8 cellular contexts compared by ENCODE assay signal in genomic region chr1:23177438-23178380, GRCh38. TPM values are rescaled to one million over a fixed set of nuclear protein-coding genes. Genes with fewer than 3 reads are reported as not detected.
DNase-seq lines count a peak whose midpoint lies in the region; ATAC-seq, FAIRE-seq and TF ChIP-seq lines count a peak whose summit lies in the region.

No MANE protein-coding gene starts in this region.

- CTCF ChIA-PET in AG04449 (lab: Yijun Ruan, JAX): interaction anchor here (1.0 to 18.6 kb wide), 10 partner anchors 8 to 93 kb away, joined by 3 to 174 read pairs (median 4); partner anchors contain the start of gene LUZP1
- CTCF ChIA-PET in RWPE1 (lab: Yijun Ruan, JAX): interaction anchor here (0.6 to 0.7 kb wide), 5 partner anchors 9 to 481 kb away, joined by 3 to 4 read pairs (median 4); no protein-coding TSS in a partner anchor
- CTCF ChIA-PET in activated naive CD4-positive, alpha-beta T cell treated with anti-CD3 and anti-CD28 coated beads for 36 hours (lab: Charles Lee): interaction anchor here (0.6 to 8.7 kb wide), 5 partner anchors 11 to 82 kb away, joined by 3 to 57 read pairs (median 3); no protein-coding TSS in a partner anchor

- no peaks in the 10 kb centered on the region for H3K36me3 ChIP-seq in neural progenitor cell

- peak overlapping the region; percentile 84 for H3K27ac ChIP-seq in RWPE1
- no peak overlapping the region for H3K27ac ChIP-seq in neural progenitor cell

- DNase-seq in AG04449 (ENCODE audit: low read depth, low spot score) (no peak), GM18507 (ENCODE audit: extremely low spot score, insufficient read length, low read depth) (peak; percentile 80), RWPE1 (ENCODE audit: low spot score) (peak; percentile 76), frontal cortex (ENCODE audit: low spot score in 2 of 2) (peak; percentile 66 to 82), neural progenitor cell (ENCODE audit: low spot score) (peak; percentile 91), type B pancreatic cell (ENCODE audit: extremely low spot score, unreplicated experiment) (peak; percentile 85)
- peak; percentile 68 for DNase-seq in activated naive CD4-positive, alpha-beta T cell treated with anti-CD3 and anti-CD28 coated beads for 36 hours

- peak; percentile 12 for TF ChIP-seq CTCF in AG04449 (IDR thresholded peaks at IDR 0.05; ENCODE audit: insufficient read depth, low read length, missing control alignments)
- no peak for TF ChIP-seq CTCF in RWPE1 (conservative IDR thresholded peaks at IDR 0.05; ENCODE audit: low read depth)
- peak; percentile 31 for TF ChIP-seq CTCF in neural progenitor cell (IDR thresholded peaks at IDR 0.05)
- peak; percentile 52 for TF ChIP-seq CTCF in type B pancreatic cell (conservative IDR thresholded peaks at IDR 0.05)

- no peaks in the 10 kb centered on the region for H3K36me3 Mint-ChIP-seq in activated naive CD4-positive, alpha-beta T cell treated with anti-CD3 and anti-CD28 coated beads for 36 hours (ENCODE audit: low read depth)
- no peaks in the 10 kb centered on the region for H3K36me3 Mint-ChIP-seq in neural progenitor cell
- no peaks in the 10 kb centered on the region for H3K36me3 Mint-ChIP-seq in type B pancreatic cell

- peak overlapping the region; percentile 86 for H3K4me2 ChIP-seq in neural progenitor cell

- intact Hi-C loops in activated naive CD4-positive, alpha-beta T cell treated with anti-CD3 and anti-CD28 coated beads for 36 hours (cut with micrococcal nuclease): no loop called here

- H3K4me1 Mint-ChIP-seq in activated naive CD4-positive, alpha-beta T cell treated with anti-CD3 and anti-CD28 coated beads for 36 hours (ENCODE audit: low read depth): peaks cover 15% of the 10 kb centered on the region
- H3K4me1 Mint-ChIP-seq in neural progenitor cell (peaks cover 6% of the 10 kb centered on the region), type B pancreatic cell (ENCODE audit: unreplicated experiment) (no peaks in the 10 kb centered on the region)

- peak; percentile 67 for FAIRE-seq in GM18507 (lab: Jason Lieb, UNC)
- FAIRE-seq in frontal cortex (lab: Jason Lieb, UNC): no peak

- H3K27ac Mint-ChIP-seq in activated naive CD4-positive, alpha-beta T cell treated with anti-CD3 and anti-CD28 coated beads for 36 hours: no peak overlapping the region
- H3K27ac Mint-ChIP-seq in neural progenitor cell: no peak overlapping the region
- H3K27ac Mint-ChIP-seq in type B pancreatic cell: peak overlapping the region; percentile 79

- H3K4me3 ChIP-seq in AG04449 (ENCODE audit: low read depth, low read length) (peak overlapping the region; percentile 59), neural progenitor cell (peak overlapping the region; percentile 56)

- peak; percentile 84 for ATAC-seq in HG03460 (IDR thresholded peaks at IDR 0.05; ENCODE audit: unreplicated experiment)

- H3K4me3 Mint-ChIP-seq in activated naive CD4-positive, alpha-beta T cell treated with anti-CD3 and anti-CD28 coated beads for 36 hours: peak overlapping the region; percentile 67
- H3K4me3 Mint-ChIP-seq in neural progenitor cell (peak overlapping the region; percentile 82), type B pancreatic cell (peak overlapping the region; percentile 85)

- POLR2A ChIA-PET in AG04449 (lab: Yijun Ruan, JAX) (interaction anchor here (0.6 to 1.4 kb wide), 2 partner anchors 10 to 20 kb away, joined by 3 read pairs; no protein-coding TSS in a partner anchor), RWPE1 (lab: Yijun Ruan, JAX; ENCODE audit: low non-redundant PET) (no interaction called here)

- H3K9me3 Mint-ChIP-seq in activated naive CD4-positive, alpha-beta T cell treated with anti-CD3 and anti-CD28 coated beads for 36 hours: no peaks in the 10 kb centered on the region
- H3K9me3 Mint-ChIP-seq in neural progenitor cell (no peaks in the 10 kb centered on the region), type B pancreatic cell (no peaks in the 10 kb centered on the region)

- H3K79me2 ChIP-seq in neural progenitor cell (ENCODE audit: low read depth): no peaks in the 10 kb centered on the region

- peaks cover 14% of the 10 kb centered on the region for H4K20me1 ChIP-seq in neural progenitor cell (ENCODE audit: low read depth)

- H2AFZ ChIP-seq in neural progenitor cell (replicated peaks): peak overlapping the region; percentile 64

- no peak overlapping the region for H3K9ac ChIP-seq in neural progenitor cell

- H3K9me3 ChIP-seq in neural progenitor cell (ENCODE audit: low read depth): no peaks in the 10 kb centered on the region

- H3K27me3 Mint-ChIP-seq in activated naive CD4-positive, alpha-beta T cell treated with anti-CD3 and anti-CD28 coated beads for 36 hours (ENCODE audit: low read depth): peaks cover 13% of the 10 kb centered on the region
- H3K27me3 Mint-ChIP-seq in neural progenitor cell (ENCODE audit: insufficient read depth, low read depth) (peaks cover 13% of the 10 kb centered on the region), type B pancreatic cell (peaks cover 19% of the 10 kb centered on the region)

- H3F3A ChIP-seq in neural progenitor cell (ENCODE audit: low read depth): peaks cover 5% of the 10 kb centered on the region

- peaks cover 58% of the 10 kb centered on the region for H3K27me3 ChIP-seq in neural progenitor cell

- no peaks in the 10 kb centered on the region for H3K4me1 ChIP-seq in neural progenitor cell

RNA-seq across cellular contexts. Expression of gene LUZP1, which starts 9.1 kb away (rescaled TPM):
- total RNA-seq in activated naive CD4-positive, alpha-beta T cell treated with anti-CD3 and anti-CD28 coated beads for 36 hours: 10 to 100 TPM; 12.6 to 13.7 TPM
- total RNA-seq in frontal cortex: 5.3 TPM
- total RNA-seq in neural progenitor cell (ENCODE audit: low replicate concordance): 38.0 and 39.1 TPM in 2 replicates
- 33.0 and 43.9 TPM in 2 replicates for total RNA-seq in type B pancreatic cell (ENCODE audit: low replicate concordance)

RNA-seq across cellular contexts. Expression of gene HTR1D, which starts 39.6 kb away (rescaled TPM):
- total RNA-seq in activated naive CD4-positive, alpha-beta T cell treated with anti-CD3 and anti-CD28 coated beads for 36 hours: not detected
- total RNA-seq in frontal cortex: under 0.01 TPM
- 1.1 and 2.0 TPM in 2 replicates for total RNA-seq in neural progenitor cell (ENCODE audit: low replicate concordance)
- total RNA-seq in type B pancreatic cell (ENCODE audit: low replicate concordance): 0.92 and 10.5 TPM in 2 replicates
